15 cellular contexts compared by ENCODE assay signal in genomic region chr7:74430961-74431466, GRCh38. TPM values are rescaled to one million over a fixed set of nuclear protein-coding genes. Genes with fewer than 3 reads are reported as not detected.
DNase-seq lines count a peak whose midpoint lies in the region; ATAC-seq and TF ChIP-seq lines count a peak whose summit lies in the region.
"Had no signal": no experiment of that assay in that cellular context is flagged by ENCODE, and none has a peak within 500 bp of the region (broad histone marks: within the 10 kb centered on the region; RNA-seq: fewer than 3 reads in every experiment).

No MANE protein-coding gene starts in this region.

- WGBS in mesenchymal stem cell, result 71% methylated on average over 12 of the region's 12 CpGs
- WGBS in thyroid gland, 2 donors, result 37 to 45% methylated on average over 10 to 12 of the region's 12 CpGs

- H3K36me3 Mint-ChIP-seq in naive thymus-derived CD8-positive, alpha-beta T cell, result no peaks in the 10 kb centered on the region
- H3K36me3 Mint-ChIP-seq: natural killer cell treated with Interleukin-12 subunit alpha and Interleukin-12 subunit beta and Interleukin-15 and Interleukin-18, amount 100 ng/mL, for 72 hours had no signal

- H3K14ac ChIP-seq in mesenchymal stem cell (ENCODE audit: low read length in 2 of 2), result no peak overlapping the region

- no peak overlapping the region for H3K18ac ChIP-seq in mesenchymal stem cell (ENCODE audit: low read depth in 1 of 2, low read length in 2 of 2)

- peak overlapping the region; percentile 72 for H3K27ac ChIP-seq in cingulate gyrus (ENCODE audit: low read depth, low read length)
- H3K27ac ChIP-seq in mesenchymal stem cell (ENCODE audit: low read length, poor library complexity, severe bottlenecking), result no peak overlapping the region
- peak overlapping the region; percentile 50 to 79 (median 74) for H3K27ac ChIP-seq in thyroid gland

- H3K4me2 ChIP-seq in mesenchymal stem cell (ENCODE audit: low read length, poor library complexity, severe bottlenecking), result no peak overlapping the region
- H3K4me2 ChIP-seq: smooth muscle cell had no signal

- no peaks in the 10 kb centered on the region for H3K27me3 Mint-ChIP-seq in naive thymus-derived CD8-positive, alpha-beta T cell
- H3K27me3 Mint-ChIP-seq: natural killer cell treated with Interleukin-12 subunit alpha and Interleukin-12 subunit beta and Interleukin-15 and Interleukin-18, amount 100 ng/mL, for 72 hours had no signal

- no peak overlapping the region for H3K9ac ChIP-seq in mesenchymal stem cell (ENCODE audit: low read length)

- no peaks in the 10 kb centered on the region for H3K79me1 ChIP-seq in mesenchymal stem cell (replicated peaks; ENCODE audit: low read length, poor library complexity, severe bottlenecking)

- no peak overlapping the region for H3K4me3 Mint-ChIP-seq in naive thymus-derived CD8-positive, alpha-beta T cell
- H3K4me3 Mint-ChIP-seq: natural killer cell treated with Interleukin-12 subunit alpha and Interleukin-12 subunit beta and Interleukin-15 and Interleukin-18, amount 100 ng/mL, for 72 hours; T-helper 2 cell treated with Interferon-gamma antibody and Interleukin-4, amounts not matched to agents 5 μg/mL and 100 μg/mL, for 36 hours had no signal

- H3K27me3 ChIP-seq in mesenchymal stem cell (ENCODE audit: control insufficient read depth in 1 of 2, insufficient read depth in 1 of 2, low read length in 2 of 2), result peaks cover 0 to 1% of the 10 kb centered on the region in 2 experiments
- no peaks in the 10 kb centered on the region for H3K27me3 ChIP-seq in thyroid gland

- TF ChIP-seq CTCF in thyroid gland (IDR thresholded peaks at IDR 0.05), result peak in 1 of 6 experiments; percentile 8

- H3K4ac ChIP-seq in mesenchymal stem cell (ENCODE audit: low read depth in 1 of 2, low read length in 2 of 2), result no peak overlapping the region

- no peak overlapping the region for H2BK120ac ChIP-seq in mesenchymal stem cell (ENCODE audit: low read depth, low read length)

- H3K4me3 ChIP-seq in mesenchymal stem cell (ENCODE audit: insufficient read depth in 1 of 2, low read depth in 1 of 2, low read length in 2 of 2) (no peak overlapping the region), thyroid gland (replicated peaks in 1 of 3) (no peak overlapping the region)
- H3K4me3 ChIP-seq: smooth muscle cell had no signal

- H3K4me1 ChIP-seq in mesenchymal stem cell (ENCODE audit: control insufficient read depth, insufficient read depth, low read depth, low read length) (peaks cover 32% of the 10 kb centered on the region), thyroid gland (peaks cover 8 to 21% of the 10 kb centered on the region in 2 donors)

- H2AK5ac ChIP-seq in mesenchymal stem cell (ENCODE audit: low read length, severe bottlenecking), result peak overlapping the region; percentile 61

- H3K9me3 Mint-ChIP-seq in naive thymus-derived CD8-positive, alpha-beta T cell, result peaks cover 0 to 2% (median 0%) of the 10 kb centered on the region in 9 donors
- H3K9me3 Mint-ChIP-seq: natural killer cell treated with Interleukin-12 subunit alpha and Interleukin-12 subunit beta and Interleukin-15 and Interleukin-18, amount 100 ng/mL, for 72 hours; T-helper 2 cell treated with Interferon-gamma antibody and Interleukin-4, amounts not matched to agents 5 μg/mL and 100 μg/mL, for 36 hours had no signal

- no peak overlapping the region for H2BK15ac ChIP-seq in mesenchymal stem cell (ENCODE audit: low read depth, poor library complexity, severe bottlenecking)

- no peak overlapping the region for H2BK5ac ChIP-seq in mesenchymal stem cell (ENCODE audit: low read depth, low read length, poor library complexity, severe bottlenecking)

- H3K4me1 Mint-ChIP-seq in naive thymus-derived CD8-positive, alpha-beta T cell, result no peaks in the 10 kb centered on the region

- H3K36me3 ChIP-seq in mesenchymal stem cell (ENCODE audit: control insufficient read depth in 1 of 2, insufficient read depth in 2 of 2, low read depth in 1 of 2, low read length in 2 of 2) (no peaks in the 10 kb centered on the region), thyroid gland (no peaks in the 10 kb centered on the region)

- H3K9me3 ChIP-seq in mesenchymal stem cell (ENCODE audit: control insufficient read depth, low read length) (no peaks in the 10 kb centered on the region), thyroid gland (no peaks in the 10 kb centered on the region)

- no peak overlapping the region for H2BK12ac ChIP-seq in mesenchymal stem cell (ENCODE audit: low read length in 2 of 2)

- no peak overlapping the region for H3K27ac Mint-ChIP-seq in naive thymus-derived CD8-positive, alpha-beta T cell
- H3K27ac Mint-ChIP-seq: natural killer cell treated with Interleukin-12 subunit alpha and Interleukin-12 subunit beta and Interleukin-15 and Interleukin-18, amount 100 ng/mL, for 72 hours; T-helper 2 cell treated with Interferon-gamma antibody and Interleukin-4, amounts not matched to agents 5 μg/mL and 100 μg/mL, for 36 hours had no signal

- peak overlapping the region; percentile 7 for H4K8ac ChIP-seq in mesenchymal stem cell (ENCODE audit: low read length)

- DNase-seq in NCI-H2107 treated with DMSO at 0.1 percent for 48 hours (lab: John Stamatoyannopoulos, UW; ENCODE audit: unreplicated experiment), result peak; percentile 18
- DNase-seq in NCI-H2107 (lab: John Stamatoyannopoulos, UW), result no peak
- no peak for DNase-seq in mesenchymal stem cell
- DNase-seq in thyroid gland, result peak; percentile 60 to 66
- no peak for DNase-seq in GM19238 (ENCODE audit: insufficient read length, low spot score)
- DNase-seq in naive thymus-derived CD8-positive, alpha-beta T cell, result no peak
- DNase-seq: activated CD4-positive, alpha-beta T cell treated with anti-CD3 and anti-CD28 coated beads, Interleukin-2, amount 50 U/mL, for 48 hours; effector memory CD4-positive, alpha-beta T cell; foreskin melanocyte; NCI-H524 had no signal

- no peak overlapping the region for H2AFZ ChIP-seq in mesenchymal stem cell (ENCODE audit: low read depth, low read length)

- no peak for TF ChIP-seq POLR2A in thyroid gland (IDR thresholded peaks at IDR 0.05)

- peak overlapping the region; percentile 43 for H4K91ac ChIP-seq in mesenchymal stem cell (ENCODE audit: low read length)

- intact Hi-C loops in thyroid gland (cut with DNase I), result no loop called here

- ATAC-seq in HG02852 (IDR thresholded peaks at IDR 0.05; ENCODE audit: unreplicated experiment), result no peak
- no peak for ATAC-seq in naive thymus-derived CD8-positive, alpha-beta T cell
- ATAC-seq: natural killer cell treated with Interleukin-12 subunit alpha and Interleukin-12 subunit beta and Interleukin-15 and Interleukin-18, amount 100 ng/mL, for 72 hours had no signal

- POLR2A ChIA-PET in naive thymus-derived CD8-positive, alpha-beta T cell (lab: Charles Lee), result no interaction called here

- H3K23ac ChIP-seq in mesenchymal stem cell (ENCODE audit: low read length in 2 of 2), result no peak overlapping the region

RNA-seq across cellular contexts. Expression of gene GTF2IRD1, which starts 22.7 kb away (rescaled TPM):
- 25.5 TPM for polyA plus RNA-seq in mesenchymal stem cell (2013, experiment 1 of 2)
- polyA plus RNA-seq in mesenchymal stem cell (2013, experiment 2 of 2), result 28.4 TPM
- total RNA-seq in thyroid gland, result 10 to 100 TPM; 28.1 to 41.1 (median 31.0) TPM
- 1 to 10 TPM; 1.3 to 1.8 TPM for total RNA-seq in naive thymus-derived CD8-positive, alpha-beta T cell
- not detected for polyA plus RNA-seq in naive thymus-derived CD8-positive, alpha-beta T cell
- total RNA-seq: natural killer cell treated with Interleukin-12 subunit alpha and Interleukin-12 subunit beta and Interleukin-15 and Interleukin-18, amount 100 ng/mL, for 72 hours had no signal

Comparison
In these comparisons a context has a peak if more than half of its experiments do, and no peak if none do; other contexts are left out.
1. DNase-seq: peak in NCI-H2107 treated with DMSO at 0.1 percent for 48 hours (single experiment) and thyroid gland (2 of 2); none in NCI-H2107 (single experiment), mesenchymal stem cell (single experiment), GM19238 (single experiment) and naive thymus-derived CD8-positive, alpha-beta T cell (0 of 10).
2. RNA of gene GTF2IRD1, which starts 22.7 kb away (total RNA-seq): 28.1 to 41.1 TPM in thyroid gland; 1.3 to 1.8 TPM in naive thymus-derived CD8-positive, alpha-beta T cell; every median in the first group is over 10 times any median in the second.